In genomic region chr13:112136095-112136494, GRCh38 we compare ENCODE assay signal across 23 cellular contexts.
"Had no signal": no experiment of that assay in that cellular context is flagged by ENCODE, and none has a peak within 500 bp of the region (broad histone marks: within the 10 kb centered on the region; RNA-seq: fewer than 3 reads in every experiment).

No MANE protein-coding gene starts in this region.

- H3K36me3 Mint-ChIP-seq: activated CD8-positive, alpha-beta memory T cell treated with anti-CD3 and anti-CD28 coated beads, Interleukin-2, amount 10 ng/mL, durations not matched to agents 7 days and 5 days; activated naive CD8-positive, alpha-beta T cell; WTC11 had no signal

- FAIRE-seq: K562 had no signal

- DNase-seq: activated CD4-positive, alpha-beta T cell treated with anti-CD3 and anti-CD28 coated beads for 1 hour; activated CD4-positive, alpha-beta T cell treated with anti-CD3 and anti-CD28 coated beads, Interleukin-2, amount 10 ng/mL, durations not matched to agents 24 days and 14 days; activated CD4-positive, alpha-beta T cell treated with anti-CD3 and anti-CD28 coated beads, Interleukin-2, amount 50 U/mL, for 48 hours; activated CD8-positive, alpha-beta memory T cell treated with anti-CD3 and anti-CD28 coated beads, Interleukin-2, amount 10 ng/mL, durations not matched to agents 7 days and 5 days; activated gamma-delta T cell; activated naive CD4-positive, alpha-beta T cell treated with anti-CD3 and anti-CD28 coated beads for 36 hours; activated T-cell treated with anti-CD3 and anti-CD28 coated beads, Interleukin-2, amount 50 U/mL, for 24 hours; amygdala; Karpas-422; MM.1S; NCI-H1105; NCI-H1436; NCI-H1694 treated with DMSO at 0.1 percent for 48 hours; NCI-H2081; NCI-H446; NCI-H524; PC-3; SHP77 treated with DMSO at 0.1 percent for 48 hours had no signal

- H3K4me1 Mint-ChIP-seq: activated CD4-positive, alpha-beta T cell treated with anti-CD3 and anti-CD28 coated beads, Interleukin-2, amount 10 ng/mL, durations not matched to agents 24 days and 14 days; activated CD8-positive, alpha-beta memory T cell treated with anti-CD3 and anti-CD28 coated beads, Interleukin-2, amount 10 ng/mL, durations not matched to agents 7 days and 5 days; WTC11 had no signal

- H3K4me3 ChIP-seq: K562 had no signal

- H3K4me3 Mint-ChIP-seq: activated CD4-positive, alpha-beta T cell treated with anti-CD3 and anti-CD28 coated beads, Interleukin-2, amount 10 ng/mL, durations not matched to agents 24 days and 14 days; activated CD8-positive, alpha-beta memory T cell treated with anti-CD3 and anti-CD28 coated beads, Interleukin-2, amount 10 ng/mL, durations not matched to agents 7 days and 5 days; activated naive CD4-positive, alpha-beta T cell treated with anti-CD3 and anti-CD28 coated beads for 36 hours; activated naive CD8-positive, alpha-beta T cell; activated T-cell treated with anti-CD3 and anti-CD28 coated beads, Interleukin-2, amount 50 U/mL, for 24 hours; activated T-helper 1 cell treated with anti-CD3 and anti-CD28 coated beads, Interleukin-12 subunit alpha, Interleukin-12 subunit beta, Interleukin-2, Interleukin-4 antibody, amounts not matched to agents 30 ng/mL and 10 ng/mL and 1 ng/mL, durations not matched to agents 14 hours and 24 hours and 36 hours; T-helper 1 cell treated with Interleukin-12 subunit alpha and Interleukin-12 subunit beta and Interleukin-4 antibody, amounts not matched to agents 30 μg/mL and 1 μg/mL, for 36 hours; WTC11 had no signal

- H3K27ac Mint-ChIP-seq: activated CD4-positive, alpha-beta T cell treated with anti-CD3 and anti-CD28 coated beads, Interleukin-2, amount 10 ng/mL, durations not matched to agents 24 days and 14 days; activated CD8-positive, alpha-beta memory T cell treated with anti-CD3 and anti-CD28 coated beads, Interleukin-2, amount 10 ng/mL, durations not matched to agents 7 days and 5 days; activated naive CD4-positive, alpha-beta T cell treated with anti-CD3 and anti-CD28 coated beads for 36 hours; activated naive CD8-positive, alpha-beta T cell; activated T-cell treated with anti-CD3 and anti-CD28 coated beads, Interleukin-2, amount 50 U/mL, for 24 hours; activated T-helper 1 cell treated with anti-CD3 and anti-CD28 coated beads, Interleukin-12 subunit alpha, Interleukin-12 subunit beta, Interleukin-2, Interleukin-4 antibody, amounts not matched to agents 30 ng/mL and 10 ng/mL and 1 ng/mL, durations not matched to agents 14 hours and 24 hours and 36 hours; T-helper 1 cell treated with Interleukin-12 subunit alpha and Interleukin-12 subunit beta and Interleukin-4 antibody, amounts not matched to agents 30 μg/mL and 1 μg/mL, for 36 hours; WTC11 had no signal

- ATAC-seq: activated CD8-positive, alpha-beta memory T cell treated with anti-CD3 and anti-CD28 coated beads, Interleukin-2, amount 10 ng/mL, durations not matched to agents 7 days and 5 days; K562; PC-3; WTC11 had no signal

- H3K9me3 Mint-ChIP-seq: activated CD4-positive, alpha-beta T cell treated with anti-CD3 and anti-CD28 coated beads, Interleukin-2, amount 10 ng/mL, durations not matched to agents 24 days and 14 days; activated naive CD4-positive, alpha-beta T cell treated with anti-CD3 and anti-CD28 coated beads for 36 hours; activated T-cell treated with anti-CD3 and anti-CD28 coated beads, Interleukin-2, amount 50 U/mL, for 24 hours; activated T-helper 1 cell treated with anti-CD3 and anti-CD28 coated beads, Interleukin-12 subunit alpha, Interleukin-12 subunit beta, Interleukin-2, Interleukin-4 antibody, amounts not matched to agents 30 ng/mL and 10 ng/mL and 1 ng/mL, durations not matched to agents 14 hours and 24 hours and 36 hours; T-helper 1 cell treated with Interleukin-12 subunit alpha and Interleukin-12 subunit beta and Interleukin-4 antibody, amounts not matched to agents 30 μg/mL and 1 μg/mL, for 36 hours; WTC11 had no signal

- H3K27me3 Mint-ChIP-seq: activated CD4-positive, alpha-beta T cell treated with anti-CD3 and anti-CD28 coated beads, Interleukin-2, amount 10 ng/mL, durations not matched to agents 24 days and 14 days; activated CD8-positive, alpha-beta memory T cell treated with anti-CD3 and anti-CD28 coated beads, Interleukin-2, amount 10 ng/mL, durations not matched to agents 7 days and 5 days had no signal
